16 cellular contexts compared by ENCODE assay signal in genomic region chr9:105339849-105340248, GRCh38.
A peak's percentile ranks its signal among the peaks of the same experiment; 100 is the strongest.
DNase-seq lines count a peak whose midpoint lies in the region; ATAC-seq, FAIRE-seq and TF ChIP-seq lines count a peak whose summit lies in the region.
"Had no signal": no experiment of that assay in that cellular context is flagged by ENCODE, and none has a peak within 500 bp of the region (broad histone marks: within the 10 kb centered on the region; RNA-seq: fewer than 3 reads in every experiment).

No MANE protein-coding gene starts in this region.

- TF ChIP-seq EP300 in suprapubic skin (IDR thresholded peaks at IDR 0.05), result no peak

- DNase-seq in GM19239 (ENCODE audit: insufficient read length, low spot score), result no peak
- DNase-seq in stimulated activated naive CD8-positive, alpha-beta T cell treated with anti-CD3 and anti-CD28 coated beads, Interleukin-15, Interleukin-2, amounts not matched to agents 100 U/mL and 50 U/mL, for 24 hours, result no peak
- no peak for DNase-seq in suprapubic skin (ENCODE audit: low spot score in 2 of 2)
- DNase-seq: BE2C; CD4-positive, alpha-beta memory T cell; DMS153; DND-41; GDM1; GM23248; H7 had no signal

- H3K27ac ChIP-seq in suprapubic skin, result no peak overlapping the region
- H3K27ac ChIP-seq: A549, C4-2B, GM23248, HL-60 had no signal

- ATAC-seq in GM18502 (IDR thresholded peaks at IDR 0.05; ENCODE audit: poor library complexity, unreplicated experiment), result peak; percentile 54
- ATAC-seq in HG03378 (IDR thresholded peaks at IDR 0.05; ENCODE audit: unreplicated experiment), result peak; percentile 50
- ATAC-seq in stimulated activated naive CD8-positive, alpha-beta T cell treated with anti-CD3 and anti-CD28 coated beads, Interleukin-15, Interleukin-2, amounts not matched to agents 100 U/mL and 50 U/mL, for 24 hours, result peak; percentile 59
- no peak for ATAC-seq in GM18511 (IDR thresholded peaks at IDR 0.05; ENCODE audit: unreplicated experiment)
- ATAC-seq: A549 had no signal

- peaks cover 11% of the 10 kb centered on the region for H3K4me1 ChIP-seq in suprapubic skin
- H3K4me1 ChIP-seq: A549, BE2C had no signal

- peaks cover 23% of the 10 kb centered on the region for H3K36me3 ChIP-seq in suprapubic skin
- H3K36me3 ChIP-seq: BE2C had no signal

- no peaks in the 10 kb centered on the region for H3K9me3 ChIP-seq in suprapubic skin
- H3K9me3 ChIP-seq: A549, BE2C had no signal

- no peak for TF ChIP-seq CTCF in suprapubic skin (IDR thresholded peaks at IDR 0.05)

- TF ChIP-seq POLR2A in suprapubic skin (IDR thresholded peaks at IDR 0.05), result no peak

- no peak overlapping the region for H3K4me3 ChIP-seq in suprapubic skin
- H3K4me3 ChIP-seq: A549, GM23248 had no signal

- no peaks in the 10 kb centered on the region for H3K27me3 ChIP-seq in suprapubic skin
- H3K27me3 ChIP-seq: BE2C had no signal

- peak; percentile 56 for FAIRE-seq in GM19239 (lab: Jason Lieb, UNC)
- FAIRE-seq: A549 had no signal
